In the genomic region with DNA sequence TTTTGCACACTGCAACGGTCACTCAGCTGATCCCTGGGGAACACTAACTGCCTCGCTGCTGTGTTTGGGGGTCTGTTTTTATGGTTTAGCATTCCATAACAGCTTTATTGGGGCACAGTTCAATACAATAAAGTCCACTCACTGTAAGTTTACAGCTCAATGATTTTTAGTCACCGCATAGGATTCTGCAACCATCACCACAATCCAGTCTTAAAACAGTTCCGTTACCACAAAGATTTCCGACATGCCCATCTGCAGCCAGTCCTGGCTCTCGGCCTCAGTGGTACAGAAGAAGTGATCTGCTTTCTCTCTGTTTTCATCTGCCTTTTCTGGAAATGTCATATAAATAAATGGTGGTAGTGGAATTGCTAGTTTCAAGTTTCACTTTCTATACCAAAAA, we compare ENCODE assay signal across 16 cellular contexts. TPM values are rescaled to one million over a fixed set of nuclear protein-coding genes. Genes with fewer than 3 reads are reported as not detected.
DNase-seq lines count a peak whose midpoint lies in the region; ATAC-seq and TF ChIP-seq lines count a peak whose summit lies in the region.
"Had no signal": no experiment of that assay in that cellular context is flagged by ENCODE, and none has a peak within 500 bp of the region (broad histone marks: within the 10 kb centered on the region; RNA-seq: fewer than 3 reads in every experiment).

No MANE protein-coding gene starts in this region.

- POLR2A ChIA-PET in activated CD4-positive, alpha-beta T cell treated with anti-CD3 and anti-CD28 coated beads, Interleukin-2, amount 10 ng/mL, durations not matched to agents 7 days and 5 days (lab: Charles Lee) = no interaction called here

- peak overlapping the region; percentile 15 for H3K4me3 Mint-ChIP-seq in activated CD4-positive, alpha-beta T cell treated with anti-CD3 and anti-CD28 coated beads, Interleukin-2, amount 10 ng/mL, durations not matched to agents 7 days and 5 days
- peak overlapping the region; percentile 67 to 88 (median 77) for H3K4me3 Mint-ChIP-seq in brain
- H3K4me3 Mint-ChIP-seq in nephron progenitor cell = peak overlapping the region; percentile 80

- TF ChIP-seq CTCF in brain (conservative IDR thresholded peaks at IDR 0.05) (no peak), nephron progenitor cell (IDR thresholded peaks at IDR 0.05) (no peak)

- CTCF ChIA-PET in activated CD4-positive, alpha-beta T cell treated with anti-CD3 and anti-CD28 coated beads, Interleukin-2, amount 10 ng/mL, durations not matched to agents 7 days and 5 days (lab: Charles Lee) = interaction anchor here (1.3 to 3.3 kb wide), 3 partner anchors 14 to 27 kb away, joined by 5 to 22 read pairs (median 7); no protein-coding TSS in a partner anchor

- DNase-seq in activated CD4-positive, alpha-beta T cell treated with anti-CD3 and anti-CD28 coated beads, Interleukin-2, amount 10 ng/mL, durations not matched to agents 7 days and 5 days = no peak
- DNase-seq in activated CD4-positive, alpha-beta T cell treated with anti-CD3 and anti-CD28 coated beads for 1 hour = no peak
- DNase-seq in M059J (ENCODE audit: low read depth) = peak; percentile 81
- DNase-seq in nephron progenitor cell = no peak
- no peak for DNase-seq in NCI-H2227 (lab: John Stamatoyannopoulos, UW; ENCODE audit: unreplicated experiment)
- DNase-seq: activated CD4-positive, alpha-beta T cell treated with anti-CD3 and anti-CD28 coated beads for 48 hours; adrenal gland; MM.1S; NCI-H510A; tibial artery had no signal

- peaks cover 69% of the 10 kb centered on the region for H3K4me1 Mint-ChIP-seq in activated CD4-positive, alpha-beta T cell treated with anti-CD3 and anti-CD28 coated beads, Interleukin-2, amount 10 ng/mL, durations not matched to agents 7 days and 5 days
- H3K4me1 Mint-ChIP-seq in brain (peaks cover 51% of the 10 kb centered on the region), nephron progenitor cell (peaks cover 36% of the 10 kb centered on the region)

- peaks cover 2% of the 10 kb centered on the region for H3K36me3 Mint-ChIP-seq in activated CD4-positive, alpha-beta T cell treated with anti-CD3 and anti-CD28 coated beads, Interleukin-2, amount 10 ng/mL, durations not matched to agents 7 days and 5 days (ENCODE audit: low read depth)
- H3K36me3 Mint-ChIP-seq in brain (no peaks in the 10 kb centered on the region), nephron progenitor cell (ENCODE audit: low read depth) (no peaks in the 10 kb centered on the region)

- no peak for ATAC-seq in HG03469 (IDR thresholded peaks at IDR 0.05; ENCODE audit: unreplicated experiment)
- no peak for ATAC-seq in HG02884 (IDR thresholded peaks at IDR 0.05; ENCODE audit: unreplicated experiment)

- no peaks in the 10 kb centered on the region for H3K9me3 Mint-ChIP-seq in activated CD4-positive, alpha-beta T cell treated with anti-CD3 and anti-CD28 coated beads, Interleukin-2, amount 10 ng/mL, durations not matched to agents 7 days and 5 days
- H3K9me3 Mint-ChIP-seq in brain = peaks cover 0 to 17% (median 11%) of the 10 kb centered on the region in 5 experiments
- H3K9me3 Mint-ChIP-seq in nephron progenitor cell = peaks cover 2% of the 10 kb centered on the region

- no peak overlapping the region for H3K27ac Mint-ChIP-seq in activated CD4-positive, alpha-beta T cell treated with anti-CD3 and anti-CD28 coated beads, Interleukin-2, amount 10 ng/mL, durations not matched to agents 7 days and 5 days
- H3K27ac Mint-ChIP-seq in brain = peak overlapping the region in 1 of 5 experiments; percentile 49
- H3K27ac Mint-ChIP-seq in nephron progenitor cell = no peak overlapping the region

- peaks cover 40% of the 10 kb centered on the region for H3K27me3 Mint-ChIP-seq in activated CD4-positive, alpha-beta T cell treated with anti-CD3 and anti-CD28 coated beads, Interleukin-2, amount 10 ng/mL, durations not matched to agents 7 days and 5 days
- H3K27me3 Mint-ChIP-seq in brain (peaks cover 100% of the 10 kb centered on the region), nephron progenitor cell (ENCODE audit: low read depth, poor library complexity) (peaks cover 100% of the 10 kb centered on the region)

RNA-seq across cellular contexts. Expression of a gene that starts 23.6 kb away (rescaled TPM):
- not detected for total RNA-seq in activated CD4-positive, alpha-beta T cell treated with anti-CD3 and anti-CD28 coated beads, Interleukin-2, amount 10 ng/mL, durations not matched to agents 7 days and 5 days
- total RNA-seq in M059J (2014; rRNA removed; shearing (Covaris generic)) = not detected in 2 replicates
- polyA plus RNA-seq in brain (ENCODE audit: insufficient read depth, low read depth, low replicate concordance) = not detected
- total RNA-seq: adrenal gland, mononuclear cell, sciatic nerve, SJSA1 had no signal
- polyA plus RNA-seq: adrenal gland had no signal

RNA-seq across cellular contexts. Expression of a gene that starts 34.0 kb away (rescaled TPM):
- under 1 TPM; 0.29 to 0.84 TPM for total RNA-seq in activated CD4-positive, alpha-beta T cell treated with anti-CD3 and anti-CD28 coated beads, Interleukin-2, amount 10 ng/mL, durations not matched to agents 7 days and 5 days
- total RNA-seq in M059J (2014; rRNA removed; shearing (Covaris generic)) = 1.6 and 3.2 TPM in 2 replicates
- polyA plus RNA-seq in brain (ENCODE audit: insufficient read depth, low read depth, low replicate concordance) = 0.22 TPM

RNA-seq across cellular contexts. Expression of a gene that starts 40.0 kb away (rescaled TPM):
- not detected for total RNA-seq in activated CD4-positive, alpha-beta T cell treated with anti-CD3 and anti-CD28 coated beads, Interleukin-2, amount 10 ng/mL, durations not matched to agents 7 days and 5 days
- not detected in 2 replicates for total RNA-seq in M059J (2014; rRNA removed; shearing (Covaris generic))
- polyA plus RNA-seq in brain (ENCODE audit: insufficient read depth, low read depth, low replicate concordance) = not detected
- total RNA-seq: adrenal gland, mononuclear cell, sciatic nerve, SJSA1 had no signal
- polyA plus RNA-seq: adrenal gland had no signal

RNA-seq across cellular contexts. Expression of a gene that starts 52.1 kb away (rescaled TPM):
- total RNA-seq in activated CD4-positive, alpha-beta T cell treated with anti-CD3 and anti-CD28 coated beads, Interleukin-2, amount 10 ng/mL, durations not matched to agents 7 days and 5 days = 10 to 100 TPM; 34.7 to 36.9 TPM
- 6.5 and 9.0 TPM in 2 replicates for total RNA-seq in M059J (2014; rRNA removed; shearing (Covaris generic))
- polyA plus RNA-seq in brain (ENCODE audit: insufficient read depth, low read depth, low replicate concordance) = 33.0 TPM

Comparison
In these comparisons a context has a peak if more than half of its experiments do, and no peak if none do; other contexts are left out.
1. H3K4me3 Mint-ChIP-seq: peak in every context shown above with its lines; median percentile 80 in nephron progenitor cell; 77 in brain; 15 in activated CD4-positive, alpha-beta T cell treated with anti-CD3 and anti-CD28 coated beads, Interleukin-2, amount 10 ng/mL, durations not matched to agents 7 days and 5 days.